15 cellular contexts compared by ENCODE assay signal in genomic region chr3:195467641-195468390, GRCh38. TPM values are rescaled to one million over a fixed set of nuclear protein-coding genes. Genes with fewer than 3 reads are reported as not detected.
A peak's percentile ranks its signal among the peaks of the same experiment; 100 is the strongest.
DNase-seq lines count a peak whose midpoint lies in the region; ATAC-seq, FAIRE-seq and TF ChIP-seq lines count a peak whose summit lies in the region.
"Had no signal": no experiment of that assay in that cellular context is flagged by ENCODE, and none has a peak within 500 bp of the region (broad histone marks: within the 10 kb centered on the region; RNA-seq: fewer than 3 reads in every experiment).

No MANE protein-coding gene starts in this region.

- no peak for FAIRE-seq in GM19239 (lab: Jason Lieb, UNC)

- H3K27ac ChIP-seq in foreskin keratinocyte = no peak overlapping the region
- H3K27ac ChIP-seq: C4-2B, prostate gland had no signal

- H3K9me3 Mint-ChIP-seq in activated CD8-positive, alpha-beta T cell treated with anti-CD3 and anti-CD28 coated beads for 36 hours = peaks cover 16% of the 10 kb centered on the region
- H3K9me3 Mint-ChIP-seq in effector memory CD8-positive, alpha-beta T cell = peaks cover 4 to 8% of the 10 kb centered on the region in 2 donors

- no peaks in the 10 kb centered on the region for H3K4me1 ChIP-seq in foreskin keratinocyte
- H3K4me1 ChIP-seq: prostate gland had no signal

- DNase-seq in ACHN (peak; percentile 8), GM03348 (ENCODE audit: low spot score) (peak; percentile 40), foreskin keratinocyte (peak; percentile 11 to 35), OCI-M1 (lab: John Stamatoyannopoulos, UW) (no peak), GM19239 (ENCODE audit: insufficient read length, low spot score) (no peak)
- no peak for DNase-seq in activated CD8-positive, alpha-beta T cell treated with anti-CD3 and anti-CD28 coated beads for 36 hours
- no peak for DNase-seq in effector memory CD8-positive, alpha-beta T cell
- DNase-seq in stimulated activated CD4-positive, alpha-beta T cell treated with anti-CD3 and anti-CD28 coated beads, Interleukin-2, amount 100 ng/mL, for 24 hours = no peak
- DNase-seq: central memory CD4-positive, alpha-beta T cell; erythroblast; NCI-H2107; stimulated activated CD4-positive, alpha-beta T cell treated with anti-CD3 and anti-CD28 coated beads, Interleukin-4, amount 100 ng/mL, for 1 hour had no signal

- H3K36me3 Mint-ChIP-seq in activated CD8-positive, alpha-beta T cell treated with anti-CD3 and anti-CD28 coated beads for 36 hours (ENCODE audit: low read depth) = peaks cover 9% of the 10 kb centered on the region
- H3K36me3 Mint-ChIP-seq in effector memory CD8-positive, alpha-beta T cell (ENCODE audit: insufficient read depth) = no peaks in the 10 kb centered on the region

- POLR2A ChIA-PET in activated CD8-positive, alpha-beta T cell treated with anti-CD3 and anti-CD28 coated beads for 36 hours (lab: Charles Lee) = interaction anchor here (0.6 kb wide), 1 partner anchor 70 kb away, joined by 3 read pairs; no protein-coding TSS in a partner anchor

- TF ChIP-seq CTCF in activated CD8-positive, alpha-beta T cell treated with anti-CD3 and anti-CD28 coated beads for 36 hours (IDR thresholded peaks at IDR 0.05) = no peak
- no peak for TF ChIP-seq CTCF in foreskin keratinocyte (conservative IDR thresholded peaks at IDR 0.05)

- CTCF ChIA-PET in activated CD8-positive, alpha-beta T cell treated with anti-CD3 and anti-CD28 coated beads for 36 hours (lab: Charles Lee) = no interaction called here

- in situ Hi-C loops in ACHN (cut with HindIII; ENCODE audit: low pct_ligation_motif_present, low pct_unique_long_range_greater_than_20kb, low sequenced_read_pairs) = no loop called here

- intact Hi-C loops in activated CD8-positive, alpha-beta T cell treated with anti-CD3 and anti-CD28 coated beads for 36 hours (cut with micrococcal nuclease) = no loop called here

- peak; percentile 87 for ATAC-seq in activated CD8-positive, alpha-beta T cell treated with anti-CD3 and anti-CD28 coated beads for 36 hours
- no peak for ATAC-seq in foreskin keratinocyte
- no peak for ATAC-seq in effector memory CD8-positive, alpha-beta T cell (replicated peaks)

- H3K4me1 Mint-ChIP-seq in activated CD8-positive, alpha-beta T cell treated with anti-CD3 and anti-CD28 coated beads for 36 hours (ENCODE audit: low read depth) = peaks cover 12% of the 10 kb centered on the region
- no peaks in the 10 kb centered on the region for H3K4me1 Mint-ChIP-seq in effector memory CD8-positive, alpha-beta T cell (ENCODE audit: low read depth in 2 of 2)
- H3K4me1 Mint-ChIP-seq: memory B cell had no signal

- H3K27me3 Mint-ChIP-seq in activated CD8-positive, alpha-beta T cell treated with anti-CD3 and anti-CD28 coated beads for 36 hours = no peaks in the 10 kb centered on the region
- no peaks in the 10 kb centered on the region for H3K27me3 Mint-ChIP-seq in effector memory CD8-positive, alpha-beta T cell
- H3K27me3 Mint-ChIP-seq: memory B cell had no signal

- peak overlapping the region; percentile 62 for H3K27ac Mint-ChIP-seq in activated CD8-positive, alpha-beta T cell treated with anti-CD3 and anti-CD28 coated beads for 36 hours
- H3K27ac Mint-ChIP-seq in effector memory CD8-positive, alpha-beta T cell = no peak overlapping the region
- H3K27ac Mint-ChIP-seq: memory B cell had no signal

- H3K4me3 Mint-ChIP-seq in activated CD8-positive, alpha-beta T cell treated with anti-CD3 and anti-CD28 coated beads for 36 hours = no peak overlapping the region
- H3K4me3 Mint-ChIP-seq in effector memory CD8-positive, alpha-beta T cell = no peak overlapping the region
- H3K4me3 Mint-ChIP-seq: memory B cell had no signal

- peaks cover 6% of the 10 kb centered on the region for H3K27me3 ChIP-seq in foreskin keratinocyte

RNA-seq across cellular contexts. Expression of gene ACAP2, which starts 25.0 kb away (rescaled TPM):
- 10 to 100 TPM; 54.6 to 55.7 TPM for total RNA-seq in activated CD8-positive, alpha-beta T cell treated with anti-CD3 and anti-CD28 coated beads for 36 hours
- 26.5 and 27.9 TPM in 2 replicates for total RNA-seq in foreskin keratinocyte
- 4.6 and 4.7 TPM in 2 replicates for polyA plus RNA-seq in foreskin keratinocyte

Comparison
In these comparisons a context has a peak if more than half of its experiments do, and no peak if none do; other contexts are left out.
1. DNase-seq: peak in ACHN (single experiment), GM03348 (single experiment) and foreskin keratinocyte (2 of 2); none in activated CD8-positive, alpha-beta T cell treated with anti-CD3 and anti-CD28 coated beads for 36 hours (single experiment), OCI-M1 (single experiment), effector memory CD8-positive, alpha-beta T cell (0 of 3), GM19239 (single experiment) and stimulated activated CD4-positive, alpha-beta T cell treated with anti-CD3 and anti-CD28 coated beads, Interleukin-2, amount 100 ng/mL, for 24 hours (0 of 2).